ENCODE assay signal across 8 cellular contexts in genomic region chr14:64196668-64197411, GRCh38.
A peak's percentile ranks its signal among the peaks of the same experiment; 100 is the strongest.
DNase-seq lines count a peak whose midpoint lies in the region; ATAC-seq, FAIRE-seq and TF ChIP-seq lines count a peak whose summit lies in the region.

No MANE protein-coding gene starts in this region.

- no peak for TF ChIP-seq CTCF in foreskin fibroblast (IDR thresholded peaks at IDR 0.05; ENCODE audit: low read depth, low read length)
- TF ChIP-seq CTCF in neural cell (IDR thresholded peaks at IDR 0.05; ENCODE audit: poor library complexity, severe bottlenecking), result no peak

- FAIRE-seq in GM12892 (lab: Jason Lieb, UNC), result peak; percentile 86

- CTCF ChIA-PET in T-cell (lab: Charles Lee), result interaction anchor here in 1 of 2 donors (0.6 kb wide), 1 partner anchor 94 kb away, joined by 7 read pairs; no protein-coding TSS in a partner anchor

- H3K79me2 ChIP-seq in neural cell (replicated peaks; ENCODE audit: insufficient read depth, low read length), result peaks cover 26% of the 10 kb centered on the region

- TF ChIP-seq EP300 in neural cell (conservative IDR thresholded peaks at IDR 0.05; ENCODE audit: poor library complexity, severe bottlenecking), result peak; percentile 97

- no peaks in the 10 kb centered on the region for H4K20me1 ChIP-seq in neural cell (ENCODE audit: insufficient read depth)

- peaks cover 13% of the 10 kb centered on the region for H3F3A ChIP-seq in neural cell (ENCODE audit: insufficient read depth, low read length, poor library complexity, severe bottlenecking)

- H3K9ac ChIP-seq in neural cell (ENCODE audit: low read length), result peak overlapping the region; percentile 90

- H3K4me3 ChIP-seq in foreskin fibroblast (ENCODE audit: low read depth in 1 of 2, low read length in 2 of 2) (peak overlapping the region; percentile 50 to 56), neural cell (ENCODE audit: low read length) (peak overlapping the region; percentile 67)

- peak overlapping the region; percentile 100 for H3K4me2 ChIP-seq in neural cell (ENCODE audit: low read length)

- no peaks in the 10 kb centered on the region for H3K9me2 ChIP-seq in neural cell (ENCODE audit: insufficient read depth, low read length)

- no peaks in the 10 kb centered on the region for H3K9me3 Mint-ChIP-seq in T-cell

- peak overlapping the region; percentile 77 to 79 for H3K27ac Mint-ChIP-seq in T-cell

- H3K36me3 Mint-ChIP-seq in T-cell, result peaks cover 56% of the 10 kb centered on the region

- no peak for DNase-seq in GM12892 (ENCODE audit: insufficient read length)
- peak in 3 of 34 experiments; percentile 3 to 26 (median 19) for DNase-seq in T-cell
- DNase-seq in foreskin fibroblast, result peak; percentile 36 to 67
- no peak for DNase-seq in NCI-H2029 treated with DMSO at 0.1 percent for 48 hours (lab: John Stamatoyannopoulos, UW)

- H3K4me1 Mint-ChIP-seq in T-cell, result peaks cover 44 to 63% (median 51%) of the 10 kb centered on the region in 3 donors

- H2AFZ ChIP-seq in neural cell (ENCODE audit: low read depth, low read length), result peak overlapping the region; percentile 89

- peak; percentile 60 for TF ChIP-seq RAD21 in neural cell (conservative IDR thresholded peaks at IDR 0.05)

- peak overlapping the region; percentile 99 for H3K27ac ChIP-seq in neural cell (ENCODE audit: low read length)

- no peaks in the 10 kb centered on the region for H3K27me3 ChIP-seq in neural cell (ENCODE audit: insufficient read depth, low read depth, low read length)

- peak overlapping the region in 2 of 3 donors; percentile 60 to 69 for H3K4me3 Mint-ChIP-seq in T-cell

- no peaks in the 10 kb centered on the region for H3K36me3 ChIP-seq in neural cell (ENCODE audit: insufficient read depth, low read length)

- no peaks in the 10 kb centered on the region for H3K27me3 Mint-ChIP-seq in T-cell

- POLR2A ChIA-PET in T-cell (lab: Charles Lee), result no interaction called here

- H3K9me3 ChIP-seq in neural cell (ENCODE audit: low read length), result no peaks in the 10 kb centered on the region

- ATAC-seq in HG03175 (IDR thresholded peaks at IDR 0.05; ENCODE audit: unreplicated experiment) (peak; percentile 55), T-cell (replicated peaks in 1 of 4) (peak in 3 of 4 experiments; percentile 35 to 80 (median 37)), HG03521 (IDR thresholded peaks at IDR 0.05; ENCODE audit: unreplicated experiment) (no peak), GM19452 (IDR thresholded peaks at IDR 0.05; ENCODE audit: unreplicated experiment) (no peak)

- no peak for TF ChIP-seq POLR2A in GM12892 (IDR thresholded peaks at IDR 0.05; ENCODE audit: low read depth, low read length)

TF ChIP-seq in neural cell, 6 proteins besides CTCF, POLR2A, EP300 and RAD21:
- TF ChIP-seq SMC3 (conservative IDR thresholded peaks at IDR 0.05; ENCODE audit: poor library complexity) (peak; percentile 62), POLR2AphosphoS5 (IDR thresholded peaks at IDR 0.05) (peak; percentile 97), MXI1 (conservative IDR thresholded peaks at IDR 0.05; ENCODE audit: poor library complexity, severe bottlenecking) (peak; percentile 85), TAF1 (IDR thresholded peaks at IDR 0.05; ENCODE audit: low read depth) (peak; percentile 99), EZH2 (IDR thresholded peaks at IDR 0.05; ENCODE audit: borderline replicate concordance, insufficient read depth, low read length, poor library complexity, severe bottlenecking) (no peak)
- TF ChIP-seq, protein P1, sequence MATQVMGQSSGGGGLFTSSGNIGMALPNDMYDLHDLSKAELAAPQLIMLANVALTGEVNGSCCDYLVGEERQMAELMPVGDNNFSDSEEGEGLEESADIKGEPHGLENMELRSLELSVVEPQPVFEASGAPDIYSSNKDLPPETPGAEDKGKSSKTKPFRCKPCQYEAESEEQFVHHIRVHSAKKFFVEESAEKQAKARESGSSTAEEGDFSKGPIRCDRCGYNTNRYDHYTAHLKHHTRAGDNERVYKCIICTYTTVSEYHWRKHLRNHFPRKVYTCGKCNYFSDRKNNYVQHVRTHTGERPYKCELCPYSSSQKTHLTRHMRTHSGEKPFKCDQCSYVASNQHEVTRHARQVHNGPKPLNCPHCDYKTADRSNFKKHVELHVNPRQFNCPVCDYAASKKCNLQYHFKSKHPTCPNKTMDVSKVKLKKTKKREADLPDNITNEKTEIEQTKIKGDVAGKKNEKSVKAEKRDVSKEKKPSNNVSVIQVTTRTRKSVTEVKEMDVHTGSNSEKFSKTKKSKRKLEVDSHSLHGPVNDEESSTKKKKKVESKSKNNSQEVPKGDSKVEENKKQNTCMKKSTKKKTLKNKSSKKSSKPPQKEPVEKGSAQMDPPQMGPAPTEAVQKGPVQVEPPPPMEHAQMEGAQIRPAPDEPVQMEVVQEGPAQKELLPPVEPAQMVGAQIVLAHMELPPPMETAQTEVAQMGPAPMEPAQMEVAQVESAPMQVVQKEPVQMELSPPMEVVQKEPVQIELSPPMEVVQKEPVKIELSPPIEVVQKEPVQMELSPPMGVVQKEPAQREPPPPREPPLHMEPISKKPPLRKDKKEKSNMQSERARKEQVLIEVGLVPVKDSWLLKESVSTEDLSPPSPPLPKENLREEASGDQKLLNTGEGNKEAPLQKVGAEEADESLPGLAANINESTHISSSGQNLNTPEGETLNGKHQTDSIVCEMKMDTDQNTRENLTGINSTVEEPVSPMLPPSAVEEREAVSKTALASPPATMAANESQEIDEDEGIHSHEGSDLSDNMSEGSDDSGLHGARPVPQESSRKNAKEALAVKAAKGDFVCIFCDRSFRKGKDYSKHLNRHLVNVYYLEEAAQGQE (IDR thresholded peaks at IDR 0.05; ENCODE audit: borderline replicate concordance), result peak; percentile 93

Comparison
In these comparisons a context has a peak if more than half of its experiments do, and no peak if none do; other contexts are left out.
1. DNase-seq: peak in foreskin fibroblast (2 of 2); none in GM12892 (single experiment) and NCI-H2029 treated with DMSO at 0.1 percent for 48 hours (single experiment).
2. ATAC-seq: peak in HG03175 (single experiment) and T-cell (3 of 4); none in HG03521 (single experiment) and GM19452 (single experiment).